In the genomic region with DNA sequence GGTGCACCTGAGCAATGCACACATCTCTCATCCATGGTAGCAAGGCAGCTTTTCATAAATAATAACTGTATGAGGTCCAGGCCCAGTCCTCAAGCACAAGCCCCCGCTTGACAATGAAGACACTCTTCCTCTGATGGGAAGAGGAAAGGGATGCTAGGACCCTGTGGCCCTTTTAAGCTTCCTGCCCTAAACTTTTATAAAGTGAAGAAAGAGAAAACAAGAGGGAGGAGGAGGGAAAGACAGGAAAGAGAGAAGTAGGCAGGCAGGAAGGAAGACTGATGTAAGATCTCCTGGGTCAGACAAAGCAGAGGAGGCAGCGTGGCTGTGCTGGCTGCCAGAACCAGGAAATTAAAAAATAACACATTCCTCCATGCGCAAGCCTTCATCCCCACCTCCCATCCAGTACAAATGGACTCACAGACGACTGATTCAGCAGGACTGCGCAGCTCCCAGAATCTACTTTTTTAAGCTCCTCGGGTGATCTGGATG, we compare ENCODE assay signal across 9 cellular contexts. TPM values are rescaled to one million over a fixed set of nuclear protein-coding genes. Genes with fewer than 3 reads are reported as not detected.
A peak's percentile ranks its signal among the peaks of the same experiment; 100 is the strongest.
DNase-seq lines count a peak whose midpoint lies in the region; ATAC-seq lines count a peak whose summit lies in the region.
"Had no signal": no experiment of that assay in that cellular context is flagged by ENCODE, and none has a peak within 500 bp of the region (broad histone marks: within the 10 kb centered on the region; RNA-seq: fewer than 3 reads in every experiment).

No MANE protein-coding gene starts in this region.

- peak overlapping the region; percentile 98 for H3K27ac Mint-ChIP-seq in activated naive CD8-positive, alpha-beta T cell treated with anti-CD3 and anti-CD28 coated beads, Interleukin-2, amount 10 ng/mL, durations not matched to agents 7 days and 5 days

- H3K9me3 ChIP-seq in BLaER1 treated with 17β-estradiol and CSF1 and Interleukin-3, amounts not matched to agents 10 nM and 100 nM (replicated peaks in 1 of 11): peaks cover 14 to 29% (median 28%) of the 10 kb centered on the region in 11 experiments
- peaks cover 6% of the 10 kb centered on the region for H3K9me3 ChIP-seq in KOPT-K1 (ENCODE audit: insufficient read depth, low read length, poor library complexity, severe bottlenecking)

- H3K36me3 ChIP-seq in BLaER1 treated with 17β-estradiol and CSF1 and Interleukin-3, amounts not matched to agents 10 nM and 100 nM: peaks cover 40 to 58% (median 45%) of the 10 kb centered on the region in 11 experiments
- peaks cover 54% of the 10 kb centered on the region for H3K36me3 ChIP-seq in KOPT-K1 (ENCODE audit: insufficient read depth, low read length)

- H3K4me2 ChIP-seq in BLaER1 treated with 17β-estradiol and CSF1 and Interleukin-3, amounts not matched to agents 10 nM and 100 nM: peak overlapping the region; percentile 67 to 96 (median 87)

- POLR2A ChIA-PET in activated naive CD8-positive, alpha-beta T cell treated with anti-CD3 and anti-CD28 coated beads, Interleukin-2, amount 10 ng/mL, durations not matched to agents 7 days and 5 days (lab: Charles Lee): interaction anchor here (1.0 to 2.6 kb wide), 2 partner anchors 13 to 16 kb away, joined by 3 to 15 read pairs; a partner anchor contains a TSS

- peaks cover 59 to 63% (median 62%) of the 10 kb centered on the region in 10 experiments for H3K4me1 ChIP-seq in BLaER1 treated with 17β-estradiol and CSF1 and Interleukin-3, amounts not matched to agents 10 nM and 100 nM

- no peaks in the 10 kb centered on the region for H3K27me3 Mint-ChIP-seq in activated naive CD8-positive, alpha-beta T cell treated with anti-CD3 and anti-CD28 coated beads, Interleukin-2, amount 10 ng/mL, durations not matched to agents 7 days and 5 days

- peak overlapping the region; percentile 38 to 83 (median 75); a peak in 21 of 22 replicates for H3K9ac ChIP-seq in BLaER1 treated with 17β-estradiol and CSF1 and Interleukin-3, amounts not matched to agents 10 nM and 100 nM

- peak overlapping the region; percentile 76 for H3K4me3 Mint-ChIP-seq in activated naive CD8-positive, alpha-beta T cell treated with anti-CD3 and anti-CD28 coated beads, Interleukin-2, amount 10 ng/mL, durations not matched to agents 7 days and 5 days

- peaks cover 0 to 11% (median 0%) of the 10 kb centered on the region in 11 experiments; a peak in 4 of 22 replicates for H4K20me1 ChIP-seq in BLaER1 treated with 17β-estradiol and CSF1 and Interleukin-3, amounts not matched to agents 10 nM and 100 nM

- peaks cover 31% of the 10 kb centered on the region for H3K4me1 Mint-ChIP-seq in activated naive CD8-positive, alpha-beta T cell treated with anti-CD3 and anti-CD28 coated beads, Interleukin-2, amount 10 ng/mL, durations not matched to agents 7 days and 5 days

- H3K9me3 Mint-ChIP-seq in activated naive CD8-positive, alpha-beta T cell treated with anti-CD3 and anti-CD28 coated beads, Interleukin-2, amount 10 ng/mL, durations not matched to agents 7 days and 5 days: peaks cover 10% of the 10 kb centered on the region

- no peak for DNase-seq in activated naive CD8-positive, alpha-beta T cell treated with anti-CD3 and anti-CD28 coated beads, Interleukin-2, amount 10 ng/mL, durations not matched to agents 7 days and 5 days
- DNase-seq in lung microvascular endothelial cell (ENCODE audit: low read depth in 2 of 2) (peak; percentile 63 to 65), COLO668 (lab: John Stamatoyannopoulos, UW; ENCODE audit: unreplicated experiment) (no peak), iPS-NIHi11 (ENCODE audit: low spot score) (no peak)
- DNase-seq: DMS 273 treated with DMSO at 0.1 percent for 48 hours had no signal

- no peaks in the 10 kb centered on the region for H3K27me3 ChIP-seq in BLaER1 treated with 17β-estradiol and CSF1 and Interleukin-3, amounts not matched to agents 10 nM and 100 nM

- ATAC-seq in activated naive CD8-positive, alpha-beta T cell treated with anti-CD3 and anti-CD28 coated beads, Interleukin-2, amount 10 ng/mL, durations not matched to agents 7 days and 5 days (ENCODE audit: low read depth): peak; percentile 28
- ATAC-seq in GM18858 (IDR thresholded peaks at IDR 0.05; ENCODE audit: unreplicated experiment) (no peak), GM19023 (IDR thresholded peaks at IDR 0.05; ENCODE audit: unreplicated experiment) (no peak)

- H3K36me3 Mint-ChIP-seq in activated naive CD8-positive, alpha-beta T cell treated with anti-CD3 and anti-CD28 coated beads, Interleukin-2, amount 10 ng/mL, durations not matched to agents 7 days and 5 days: peaks cover 36% of the 10 kb centered on the region

- peak overlapping the region in 4 of 10 experiments; percentile 8 to 46 (median 24); a peak in 4 of 20 replicates for H3K4me3 ChIP-seq in BLaER1 treated with 17β-estradiol and CSF1 and Interleukin-3, amounts not matched to agents 10 nM and 100 nM

- H3K27ac ChIP-seq in BLaER1 treated with 17β-estradiol and CSF1 and Interleukin-3, amounts not matched to agents 10 nM and 100 nM: peak overlapping the region; percentile 60 to 98 (median 93); a peak in 21 of 22 replicates
- H3K27ac ChIP-seq in KOPT-K1 (ENCODE audit: low read depth, low read length, poor library complexity, severe bottlenecking): peak overlapping the region; percentile 92

RNA-seq across cellular contexts. Expression of a gene that starts 16.4 kb away (rescaled TPM):
- total RNA-seq in activated naive CD8-positive, alpha-beta T cell treated with anti-CD3 and anti-CD28 coated beads, Interleukin-2, amount 10 ng/mL, durations not matched to agents 7 days and 5 days: 10 to 100 TPM; 88.6 to 89.5 TPM
- 2.2 and 3.2 TPM in 2 replicates for total RNA-seq in lung microvascular endothelial cell

Comparison
In these comparisons a context has a peak if more than half of its experiments do, and no peak if none do; other contexts are left out.
1. DNase-seq: peak in lung microvascular endothelial cell (2 of 2); none in activated naive CD8-positive, alpha-beta T cell treated with anti-CD3 and anti-CD28 coated beads, Interleukin-2, amount 10 ng/mL, durations not matched to agents 7 days and 5 days (single experiment), COLO668 (single experiment) and iPS-NIHi11 (single experiment).
2. RNA of a gene that starts 16.4 kb away (total RNA-seq): 88.6 to 89.5 TPM in activated naive CD8-positive, alpha-beta T cell treated with anti-CD3 and anti-CD28 coated beads, Interleukin-2, amount 10 ng/mL, durations not matched to agents 7 days and 5 days; 2.2 to 3.2 TPM in lung microvascular endothelial cell; every median in the first group is over 10 times any median in the second.